18 cellular contexts compared by ENCODE assay signal in the genomic region with DNA sequence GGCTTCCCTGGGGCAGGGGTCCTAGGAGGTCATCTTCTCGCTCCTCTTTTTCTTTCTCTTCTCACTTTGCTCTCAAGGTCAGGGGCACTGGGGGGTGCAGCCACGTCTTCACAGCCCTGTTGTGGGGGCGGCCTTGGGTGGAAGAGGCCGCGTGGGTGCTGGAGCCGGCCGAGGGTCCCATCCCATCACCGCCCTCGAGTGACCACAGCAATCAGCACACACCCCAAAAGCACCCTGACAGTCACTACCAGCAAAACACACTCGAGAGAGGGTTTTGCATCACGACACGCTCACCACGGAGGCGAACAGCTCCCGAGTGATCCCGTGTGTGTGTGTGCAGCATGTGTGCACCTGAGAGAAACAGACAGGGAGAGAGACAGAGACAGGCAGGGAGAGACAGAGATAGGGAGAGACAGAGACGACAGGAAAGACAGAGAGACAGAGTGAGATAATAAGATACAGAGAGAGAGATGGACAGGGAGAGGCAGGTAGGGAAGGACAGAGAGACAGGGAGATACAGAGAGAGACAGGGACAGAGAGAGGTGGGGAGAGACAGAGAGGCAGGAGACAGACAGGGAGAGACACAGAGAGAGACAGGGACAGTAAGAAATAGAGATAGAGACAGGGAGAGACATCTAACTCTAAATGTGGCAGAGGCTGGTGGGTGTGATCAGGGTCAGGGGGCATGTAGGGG.
DNase-seq lines count a peak whose midpoint lies in the region; ATAC-seq and TF ChIP-seq lines count a peak whose summit lies in the region.
"Had no signal": no experiment of that assay in that cellular context is flagged by ENCODE, and none has a peak within 500 bp of the region (broad histone marks: within the 10 kb centered on the region; RNA-seq: fewer than 3 reads in every experiment).

No MANE protein-coding gene starts in this region.

- TF ChIP-seq CTCF in esophagus muscularis mucosa (IDR thresholded peaks at IDR 0.05): no peak
- TF ChIP-seq CTCF in sigmoid colon (IDR thresholded peaks at IDR 0.05): no peak
- TF ChIP-seq CTCF in MM.1S (IDR thresholded peaks at IDR 0.05; ENCODE audit: low read length): no peak

- 88% methylated on average over 17 of the region's 17 CpGs for WGBS in esophagus muscularis mucosa
- 85 to 87% methylated on average over 17 of the region's 17 CpGs for WGBS in sigmoid colon, 2 donors

- H3K36me3 ChIP-seq in esophagus muscularis mucosa (no peaks in the 10 kb centered on the region), sigmoid colon (no peaks in the 10 kb centered on the region), MM.1S (replicated peaks; ENCODE audit: insufficient read depth, low read length) (no peaks in the 10 kb centered on the region)
- H3K36me3 ChIP-seq: MG63 had no signal

- no peak for TF ChIP-seq EP300 in esophagus muscularis mucosa (IDR thresholded peaks at IDR 0.05)
- TF ChIP-seq EP300 in sigmoid colon (IDR thresholded peaks at IDR 0.05): no peak

- no peaks in the 10 kb centered on the region for H3K36me3 Mint-ChIP-seq in stimulated activated naive CD8-positive, alpha-beta T cell treated with anti-CD3 and anti-CD28 coated beads, Interleukin-15, Interleukin-2, amounts not matched to agents 100 ng/mL and 50 ng/mL, for 24 hours (ENCODE audit: low read depth)
- H3K36me3 Mint-ChIP-seq: CD4-positive, alpha-beta memory T cell had no signal

- H2AFZ ChIP-seq in MM.1S (ENCODE audit: low read length): no peak overlapping the region
- H2AFZ ChIP-seq: GM23338 had no signal

- peaks cover 4% of the 10 kb centered on the region for H3K4me1 Mint-ChIP-seq in stimulated activated naive CD8-positive, alpha-beta T cell treated with anti-CD3 and anti-CD28 coated beads, Interleukin-15, Interleukin-2, amounts not matched to agents 100 ng/mL and 50 ng/mL, for 24 hours (ENCODE audit: low read depth)
- peaks cover 6% of the 10 kb centered on the region for H3K4me1 Mint-ChIP-seq in stimulated activated naive CD8-positive, alpha-beta T cell treated with anti-CD3 and anti-CD28 coated beads, Interleukin-15, amount 100 ng/mL, for 72 hours
- H3K4me1 Mint-ChIP-seq: CD4-positive, alpha-beta memory T cell had no signal

- H3K4me3 Mint-ChIP-seq in stimulated activated naive CD8-positive, alpha-beta T cell treated with anti-CD3 and anti-CD28 coated beads, Interleukin-15, Interleukin-2, amounts not matched to agents 100 ng/mL and 50 ng/mL, for 24 hours: no peak overlapping the region
- H3K4me3 Mint-ChIP-seq in stimulated activated naive CD8-positive, alpha-beta T cell treated with anti-CD3 and anti-CD28 coated beads, Interleukin-15, amount 100 ng/mL, for 72 hours: no peak overlapping the region
- H3K4me3 Mint-ChIP-seq: B cell; CD4-positive, alpha-beta memory T cell; GM23338; HFFc6 had no signal

- intact Hi-C loops in esophagus muscularis mucosa (cut with DNase I): no loop called here
- intact Hi-C loops in sigmoid colon (cut with DNase I): no loop called here

- no peak overlapping the region for H3K9ac ChIP-seq in MM.1S (ENCODE audit: low read length)

- H3K4me3 ChIP-seq in esophagus muscularis mucosa (no peak overlapping the region), sigmoid colon (no peak overlapping the region), MM.1S (ENCODE audit: low read length) (no peak overlapping the region)
- H3K4me3 ChIP-seq: GM23338, MG63 had no signal

- H3K27me3 ChIP-seq in esophagus muscularis mucosa (peaks cover 0 to 17% (median 0%) of the 10 kb centered on the region in 4 donors), sigmoid colon (no peaks in the 10 kb centered on the region), MM.1S (replicated peaks; ENCODE audit: insufficient read depth, low read length) (no peaks in the 10 kb centered on the region)
- H3K27me3 ChIP-seq: MG63 had no signal

- H3K27ac ChIP-seq in esophagus muscularis mucosa (replicated peaks in 1 of 4) (no peak overlapping the region), sigmoid colon (no peak overlapping the region), MM.1S (ENCODE audit: low read length) (no peak overlapping the region)

- no peaks in the 10 kb centered on the region for H3K9me3 ChIP-seq in esophagus muscularis mucosa
- H3K9me3 ChIP-seq in sigmoid colon: no peaks in the 10 kb centered on the region
- no peaks in the 10 kb centered on the region for H3K9me3 ChIP-seq in MM.1S (replicated peaks; ENCODE audit: insufficient read depth, low read length)
- H3K9me3 ChIP-seq: MG63 had no signal

- H3K27me3 Mint-ChIP-seq in stimulated activated naive CD8-positive, alpha-beta T cell treated with anti-CD3 and anti-CD28 coated beads, Interleukin-15, Interleukin-2, amounts not matched to agents 100 ng/mL and 50 ng/mL, for 24 hours: no peaks in the 10 kb centered on the region
- H3K27me3 Mint-ChIP-seq in stimulated activated naive CD8-positive, alpha-beta T cell treated with anti-CD3 and anti-CD28 coated beads, Interleukin-15, amount 100 ng/mL, for 72 hours: peaks cover 18% of the 10 kb centered on the region

- no peaks in the 10 kb centered on the region for H3K4me1 ChIP-seq in esophagus muscularis mucosa
- H3K4me1 ChIP-seq in sigmoid colon: no peaks in the 10 kb centered on the region
- H3K4me1 ChIP-seq in MM.1S (ENCODE audit: low read length): no peaks in the 10 kb centered on the region

- no peaks in the 10 kb centered on the region for H3F3A ChIP-seq in MM.1S (ENCODE audit: insufficient read depth, low read length)

- no peak overlapping the region for H3K4me2 ChIP-seq in MM.1S (ENCODE audit: low read depth, low read length)
- H3K4me2 ChIP-seq: GM23338 had no signal

- DNase-seq in stimulated activated naive CD8-positive, alpha-beta T cell treated with anti-CD3 and anti-CD28 coated beads, Interleukin-15, amount 100 ng/mL, for 72 hours: no peak
- DNase-seq in esophagus muscularis mucosa (ENCODE audit: extremely low spot score) (peak; percentile 80), sigmoid colon (peak; percentile 25), MM.1S (no peak), UCSD-AML1 (lab: John Stamatoyannopoulos, UW; ENCODE audit: unreplicated experiment) (no peak)
- DNase-seq in activated CD4-positive, alpha-beta T cell treated with anti-CD3 and anti-CD28 coated beads, Interleukin-2, amount 50 U/mL, for 1 hour: no peak
- DNase-seq: CD4-positive, alpha-beta memory T cell; DND-41; GDM1; HFFc6; MG63; NCI-H1105; NCI-H1694 treated with DMSO at 0.1 percent for 48 hours; NCI-H446; PC-3 had no signal

- no peaks in the 10 kb centered on the region for H3K9me2 ChIP-seq in MM.1S (replicated peaks; ENCODE audit: insufficient read depth, low read length)

- TF ChIP-seq POLR2A in esophagus muscularis mucosa (IDR thresholded peaks at IDR 0.05; ENCODE audit: low read depth): no peak
- TF ChIP-seq POLR2A in sigmoid colon (IDR thresholded peaks at IDR 0.05): no peak

- no peaks in the 10 kb centered on the region for H3K79me2 ChIP-seq in MM.1S (ENCODE audit: low read length)

- no peaks in the 10 kb centered on the region for H3K9me3 Mint-ChIP-seq in stimulated activated naive CD8-positive, alpha-beta T cell treated with anti-CD3 and anti-CD28 coated beads, Interleukin-15, Interleukin-2, amounts not matched to agents 100 ng/mL and 50 ng/mL, for 24 hours
- H3K9me3 Mint-ChIP-seq in stimulated activated naive CD8-positive, alpha-beta T cell treated with anti-CD3 and anti-CD28 coated beads, Interleukin-15, amount 100 ng/mL, for 72 hours: no peaks in the 10 kb centered on the region
- H3K9me3 Mint-ChIP-seq: GM23338, HFFc6 had no signal

- H4K20me1 ChIP-seq in MM.1S (ENCODE audit: insufficient read depth, low read length): no peaks in the 10 kb centered on the region

- peak overlapping the region; percentile 53 for H3K27ac Mint-ChIP-seq in stimulated activated naive CD8-positive, alpha-beta T cell treated with anti-CD3 and anti-CD28 coated beads, Interleukin-15, Interleukin-2, amounts not matched to agents 100 ng/mL and 50 ng/mL, for 24 hours
- H3K27ac Mint-ChIP-seq in stimulated activated naive CD8-positive, alpha-beta T cell treated with anti-CD3 and anti-CD28 coated beads, Interleukin-15, amount 100 ng/mL, for 72 hours: no peak overlapping the region
- H3K27ac Mint-ChIP-seq: B cell; CD4-positive, alpha-beta memory T cell; GM23338; HFFc6 had no signal

- no peak for ATAC-seq in stimulated activated naive CD8-positive, alpha-beta T cell treated with anti-CD3 and anti-CD28 coated beads, Interleukin-15, amount 100 ng/mL, for 72 hours
- ATAC-seq: GM23338, PC-3 had no signal

Comparison
In these comparisons a context has a peak if more than half of its experiments do, and no peak if none do; other contexts are left out.
1. DNase-seq: peak in esophagus muscularis mucosa (single experiment) and sigmoid colon (single experiment); none in stimulated activated naive CD8-positive, alpha-beta T cell treated with anti-CD3 and anti-CD28 coated beads, Interleukin-15, amount 100 ng/mL, for 72 hours (0 of 2), activated CD4-positive, alpha-beta T cell treated with anti-CD3 and anti-CD28 coated beads, Interleukin-2, amount 50 U/mL, for 1 hour (single experiment), MM.1S (single experiment) and UCSD-AML1 (single experiment).